8 cellular contexts compared by ENCODE assay signal in genomic region chr19:36489920-36490415, GRCh38. TPM values are rescaled to one million over a fixed set of nuclear protein-coding genes. Genes with fewer than 3 reads are reported as not detected.
DNase-seq lines count a peak whose midpoint lies in the region; ATAC-seq and TF ChIP-seq lines count a peak whose summit lies in the region.

No MANE protein-coding gene starts in this region.

- H3K27ac ChIP-seq in AG04450 (ENCODE audit: low read depth, low read length) (peak overlapping the region; percentile 98), temporal lobe (ENCODE audit: low read depth, low read length) (peak overlapping the region; percentile 94)

- peak; percentile 71 for ATAC-seq in GM18511 (IDR thresholded peaks at IDR 0.05; ENCODE audit: unreplicated experiment)
- peak; percentile 48 for ATAC-seq in HG03095 (IDR thresholded peaks at IDR 0.05; ENCODE audit: unreplicated experiment)

- POLR2A ChIA-PET in AG04450 (lab: Yijun Ruan, JAX): interaction anchor here (0.6 to 2.5 kb wide), 4 partner anchors 39 to 93 kb away, joined by 3 to 17 read pairs (median 8); partner anchors contain the start of genes ZFP82, ZNF260 and ZNF529

- H3K9me3 Mint-ChIP-seq in nephron: peaks cover 49% of the 10 kb centered on the region

- H3K27me3 Mint-ChIP-seq in nephron (ENCODE audit: low read depth): peaks cover 5% of the 10 kb centered on the region

- no peak for TF ChIP-seq CTCF in AG04450 (IDR thresholded peaks at IDR 0.05; ENCODE audit: low read depth, low read length)
- TF ChIP-seq CTCF in fibroblast of mammary gland (conservative IDR thresholded peaks at IDR 0.05; ENCODE audit: control insufficient read depth, insufficient read depth, low read depth, low read length): no peak
- no peak for TF ChIP-seq CTCF in nephron (IDR thresholded peaks at IDR 0.05; ENCODE audit: unreplicated experiment in 3 of 3)

- CTCF ChIA-PET in AG04450 (lab: Charles Lee): interaction anchor here (0.6 kb wide), 1 partner anchor 40 kb away, joined by 5 read pairs; no protein-coding TSS in a partner anchor

- peaks cover 61% of the 10 kb centered on the region for H3K36me3 Mint-ChIP-seq in nephron (ENCODE audit: low read depth)

- peaks cover 25% of the 10 kb centered on the region for H3K9me3 ChIP-seq in AG04450 (ENCODE audit: control insufficient read depth, insufficient read depth, low read length)

- peak overlapping the region; percentile 98 to 100 (median 99) for H3K4me3 Mint-ChIP-seq in nephron

- DNase-seq in AG04450 (ENCODE audit: low read depth, low spot score) (peak; percentile 84), NCI-H748 (lab: John Stamatoyannopoulos, UW; ENCODE audit: unreplicated experiment) (peak; percentile 99), fibroblast of mammary gland (ENCODE audit: low read depth) (peak; percentile 90)
- peak; percentile 83 for DNase-seq in activated CD8-positive, alpha-beta memory T cell treated with anti-CD3 and anti-CD28 coated beads, Interleukin-2, amount 50 U/mL, for 48 hours

- no peaks in the 10 kb centered on the region for H3K27me3 ChIP-seq in AG04450 (ENCODE audit: control insufficient read depth, insufficient read depth, low read length)

- peaks cover 19% of the 10 kb centered on the region for H3K4me1 Mint-ChIP-seq in nephron

- H3K4me3 ChIP-seq in AG04450 (ENCODE audit: low read depth, low read length) (peak overlapping the region; percentile 99), fibroblast of mammary gland (ENCODE audit: control insufficient read depth, low read depth, low read length) (peak overlapping the region; percentile 87)

- peak overlapping the region; percentile 100 for H3K27ac Mint-ChIP-seq in nephron

RNA-seq across cellular contexts. Expression of gene ZNF566, which starts 0.6 kb away (rescaled TPM):
- 3.5 and 4.9 TPM in 2 replicates for polyA plus RNA-seq in AG04450 (2011; rRNA removed)
- 5.4 and 6.7 TPM in 2 replicates for polyA minus RNA-seq in AG04450 (2011; rRNA and poly(A)+ RNA removed)
- 45.0 TPM for total RNA-seq in temporal lobe

RNA-seq across cellular contexts. Expression of gene ZNF260, which starts 38.1 kb away (rescaled TPM):
- polyA plus RNA-seq in AG04450 (2011; rRNA removed): 10.5 and 14.7 TPM in 2 replicates
- polyA minus RNA-seq in AG04450 (2011; rRNA and poly(A)+ RNA removed): 21.3 and 28.5 TPM in 2 replicates
- 31.0 TPM for total RNA-seq in temporal lobe

Comparison
In these comparisons a context has a peak if more than half of its experiments do, and no peak if none do; other contexts are left out.
1. Peak in every context shown above with its lines: DNase-seq, ATAC-seq, H3K4me3 ChIP-seq and H3K27ac ChIP-seq.